ENCODE assay signal across 9 cellular contexts in genomic region chr5:97838214-97838613, GRCh38.
DNase-seq lines count a peak whose midpoint lies in the region; ATAC-seq and TF ChIP-seq lines count a peak whose summit lies in the region.
"Had no signal": no experiment of that assay in that cellular context is flagged by ENCODE, and none has a peak within 500 bp of the region (broad histone marks: within the 10 kb centered on the region; RNA-seq: fewer than 3 reads in every experiment).

No MANE protein-coding gene starts in this region.

- no peak for TF ChIP-seq CTCF in HCT116 (IDR thresholded peaks at IDR 0.05 in 2 of 3, conservative IDR thresholded peaks at IDR 0.05 in 1 of 3; ENCODE audit: borderline replicate concordance in 1 of 3, insufficient read depth in 1 of 3, low read depth in 2 of 3, low read length in 2 of 3)
- TF ChIP-seq CTCF in MM.1S (IDR thresholded peaks at IDR 0.05; ENCODE audit: low read length): no peak
- no peak for TF ChIP-seq CTCF in uterus (IDR thresholded peaks at IDR 0.05)
- TF ChIP-seq CTCF in coronary artery (IDR thresholded peaks at IDR 0.05): no peak

- RAD21 ChIA-PET in HCT116 (lab: Charles Lee; ENCODE audit: low non-redundant PET in 1 of 2, low total read pairs in 2 of 2, uncharacterized antibody in 2 of 2, unreplicated experiment in 2 of 2): no interaction called here

- BruUV-seq in HCT116 (replicated peaks; lab: Mats Ljungman, UMichigan): no TSS peak

- no peaks in the 10 kb centered on the region for H3K9me2 ChIP-seq in HCT116 (ENCODE audit: insufficient read depth)
- no peaks in the 10 kb centered on the region for H3K9me2 ChIP-seq in MM.1S (replicated peaks; ENCODE audit: insufficient read depth, low read length)

- DNase-seq in HCT116 (ENCODE audit: low read depth, low spot score) (peak; percentile 48), MM.1S (peak; percentile 8), fibroblast of gingiva (ENCODE audit: low read depth) (peak; percentile 90), uterus (no peak), medulla oblongata (ENCODE audit: extremely low spot score) (no peak), coronary artery (ENCODE audit: low spot score) (no peak)
- no peak for DNase-seq in activated naive CD4-positive, alpha-beta T cell (lab: John Stamatoyannopoulos, UW)
- DNase-seq: lower lobe of right lung had no signal

- no peaks in the 10 kb centered on the region for H3K27me3 ChIP-seq in HCT116 (ENCODE audit: insufficient read depth, low read length)
- H3K27me3 ChIP-seq in MM.1S (replicated peaks; ENCODE audit: insufficient read depth, low read length): no peaks in the 10 kb centered on the region
- H3K27me3 ChIP-seq in uterus: no peaks in the 10 kb centered on the region

- CTCF ChIA-PET in HCT116 (lab: Charles Lee): no interaction called here

- H3K27ac ChIP-seq in HCT116 (ENCODE audit: low read depth, low read length) (no peak overlapping the region), MM.1S (ENCODE audit: low read length) (no peak overlapping the region), uterus (no peak overlapping the region), coronary artery (no peak overlapping the region)
- H3K27ac ChIP-seq: lower lobe of right lung had no signal

- H3K79me2 ChIP-seq in HCT116 (ENCODE audit: insufficient read depth, low read length): no peaks in the 10 kb centered on the region
- H3K79me2 ChIP-seq in MM.1S (ENCODE audit: low read length): no peaks in the 10 kb centered on the region

- no peak for TF ChIP-seq RAD21 in HCT116 (IDR thresholded peaks at IDR 0.05; ENCODE audit: low read depth)

- H3K4me3 ChIP-seq in HCT116 (replicated peaks in 1 of 2; ENCODE audit: low read depth in 1 of 2, low read length in 2 of 2) (no peak overlapping the region), MM.1S (ENCODE audit: low read length) (no peak overlapping the region), uterus (no peak overlapping the region), coronary artery (no peak overlapping the region)
- H3K4me3 ChIP-seq: lower lobe of right lung had no signal

- H3K36me3 ChIP-seq in HCT116 (ENCODE audit: control insufficient read depth in 1 of 2, insufficient read depth in 2 of 2, low read length in 2 of 2): no peaks in the 10 kb centered on the region
- H3K36me3 ChIP-seq in MM.1S (replicated peaks; ENCODE audit: insufficient read depth, low read length): no peaks in the 10 kb centered on the region
- peaks cover 0 to 3% of the 10 kb centered on the region in 2 donors for H3K36me3 ChIP-seq in uterus
- H3K36me3 ChIP-seq: lower lobe of right lung had no signal

- ATAC-seq in GM18499 (IDR thresholded peaks at IDR 0.05; ENCODE audit: insufficient read depth, unreplicated experiment): peak; percentile 99
- peak; percentile 77 for ATAC-seq in HCT116

- intact Hi-C loops in HCT116 (cut with micrococcal nuclease): no loop called here
- intact Hi-C loops in uterus (cut with DNase I; ENCODE audit: low total_unique reads): no loop called here

- no peak overlapping the region for H3K9ac ChIP-seq in HCT116 (ENCODE audit: low read length)
- no peak overlapping the region for H3K9ac ChIP-seq in MM.1S (ENCODE audit: low read length)

- no peaks in the 10 kb centered on the region for H4K20me1 ChIP-seq in HCT116 (ENCODE audit: insufficient read depth)
- no peaks in the 10 kb centered on the region for H4K20me1 ChIP-seq in MM.1S (ENCODE audit: insufficient read depth, low read length)

- H3K4me1 ChIP-seq in HCT116 (ENCODE audit: control insufficient read depth in 1 of 2, insufficient read depth in 2 of 2, low read length in 2 of 2): peaks cover 15 to 18% of the 10 kb centered on the region in 2 experiments
- H3K4me1 ChIP-seq in MM.1S (ENCODE audit: low read length): no peaks in the 10 kb centered on the region
- H3K4me1 ChIP-seq in uterus: no peaks in the 10 kb centered on the region
- H3K4me1 ChIP-seq: lower lobe of right lung had no signal

- H3K4me2 ChIP-seq in HCT116 (ENCODE audit: low read length) (peak overlapping the region; percentile 26), MM.1S (ENCODE audit: low read depth, low read length) (no peak overlapping the region)

- H2AFZ ChIP-seq in HCT116 (ENCODE audit: low read depth, low read length, poor library complexity, severe bottlenecking) (no peak overlapping the region), MM.1S (ENCODE audit: low read length) (no peak overlapping the region)

- TF ChIP-seq POLR2A in HCT116 (IDR thresholded peaks at IDR 0.05; ENCODE audit: borderline replicate concordance, extremely low read depth, insufficient read depth, insufficient read length) (no peak), uterus (IDR thresholded peaks at IDR 0.05) (no peak)

- POLR2A ChIA-PET in HCT116 (lab: Charles Lee): no interaction called here

- no peaks in the 10 kb centered on the region for H3K9me3 ChIP-seq in HCT116 (ENCODE audit: control insufficient read depth in 1 of 2, insufficient read depth in 1 of 2, low read depth in 1 of 2, low read length in 2 of 2)
- H3K9me3 ChIP-seq in MM.1S (replicated peaks; ENCODE audit: insufficient read depth, low read length): no peaks in the 10 kb centered on the region
- no peaks in the 10 kb centered on the region for H3K9me3 ChIP-seq in uterus
- H3K9me3 ChIP-seq: lower lobe of right lung had no signal

- H3F3A ChIP-seq in MM.1S (ENCODE audit: insufficient read depth, low read length): no peaks in the 10 kb centered on the region

TF ChIP-seq in HCT116, 20 proteins besides CTCF, POLR2A, EP300 and RAD21:
- TF ChIP-seq CEBPB (IDR thresholded peaks at IDR 0.05; ENCODE audit: low read depth): peak; percentile 60
- TF ChIP-seq, protein P1, sequence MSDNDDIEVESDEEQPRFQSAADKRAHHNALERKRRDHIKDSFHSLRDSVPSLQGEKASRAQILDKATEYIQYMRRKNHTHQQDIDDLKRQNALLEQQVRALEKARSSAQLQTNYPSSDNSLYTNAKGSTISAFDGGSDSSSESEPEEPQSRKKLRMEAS (IDR thresholded peaks at IDR 0.05): no peak
- no peak for TF ChIP-seq REST (IDR thresholded peaks at IDR 0.05; ENCODE audit: low read depth)
- TF ChIP-seq CBX3 (IDR thresholded peaks at IDR 0.05; ENCODE audit: low read depth): peak; percentile 35; the same call in 1 of the 2 replicates
- peak; percentile 40; the same call in 1 of the 2 replicates for TF ChIP-seq SP1 (IDR thresholded peaks at IDR 0.05; ENCODE audit: low read depth)
- TF ChIP-seq SRF (IDR thresholded peaks at IDR 0.05; ENCODE audit: low read depth): no peak
- no peak for TF ChIP-seq YY1 (IDR thresholded peaks at IDR 0.05; ENCODE audit: extremely low read depth, insufficient replicate concordance, low read depth, low read length)
- no peak for TF ChIP-seq POLR2AphosphoS5 (IDR thresholded peaks at IDR 0.05; ENCODE audit: low read depth, low read length)
- TF ChIP-seq ELF1 (IDR thresholded peaks at IDR 0.05; ENCODE audit: borderline replicate concordance, low read depth): no peak
- TF ChIP-seq FOSL1 (IDR thresholded peaks at IDR 0.05; ENCODE audit: low read depth): peak; percentile 81
- no peak for TF ChIP-seq ZFX (IDR thresholded peaks at IDR 0.05)
- no peak for TF ChIP-seq EZH2 (IDR thresholded peaks at IDR 0.05)
- TF ChIP-seq ZNF274 (IDR thresholded peaks at IDR 0.05; ENCODE audit: low read depth, low read length): no peak
- peak; percentile 82 for TF ChIP-seq JUND (IDR thresholded peaks at IDR 0.05)
- TF ChIP-seq EZH2phosphoT487 (IDR thresholded peaks at IDR 0.05; ENCODE audit: borderline replicate concordance): no peak
- peak; percentile 19 for TF ChIP-seq TCF7L2 (IDR thresholded peaks at IDR 0.05; ENCODE audit: borderline replicate concordance, extremely low read depth, insufficient read depth, insufficient read length)
- no peak for TF ChIP-seq SIN3A (IDR thresholded peaks at IDR 0.05; ENCODE audit: low read depth)

Comparison
In these comparisons a context has a peak if more than half of its experiments do, and no peak if none do; other contexts are left out.
1. DNase-seq: peak in HCT116 (single experiment), MM.1S (single experiment) and fibroblast of gingiva (single experiment); none in activated naive CD4-positive, alpha-beta T cell (0 of 4), uterus (0 of 2), medulla oblongata (single experiment) and coronary artery (single experiment).